In genomic region chr17:41738077-41738800, GRCh38 we compare ENCODE assay signal across 8 cellular contexts. TPM values are rescaled to one million over a fixed set of nuclear protein-coding genes. Genes with fewer than 3 reads are reported as not detected.
DNase-seq lines count a peak whose midpoint lies in the region; ATAC-seq and TF ChIP-seq lines count a peak whose summit lies in the region.

No MANE protein-coding gene starts in this region.

- H3K4me1 ChIP-seq in colonic mucosa (peaks cover 11% of the 10 kb centered on the region), liver (ENCODE audit: control insufficient read depth in 4 of 4, insufficient read depth in 4 of 4, low read length in 3 of 4) (peaks cover 4 to 16% (median 9%) of the 10 kb centered on the region in 4 donors)

- 32% methylated on average over 10 of the region's 10 CpGs for WGBS in liver

- H3K36me3 ChIP-seq in colonic mucosa (no peaks in the 10 kb centered on the region), liver (ENCODE audit: control insufficient read depth in 4 of 4, insufficient read depth in 3 of 4, low read depth in 1 of 4, low read length in 3 of 4) (no peaks in the 10 kb centered on the region)

- no peak overlapping the region for H3K27ac ChIP-seq in colonic mucosa
- H3K27ac ChIP-seq in liver (ENCODE audit: low read depth in 1 of 2, low read length in 2 of 2), result no peak overlapping the region

- ATAC-seq in HG03097 (IDR thresholded peaks at IDR 0.05; ENCODE audit: low FRiP score, unreplicated experiment) (peak; percentile 59), GM19395 (IDR thresholded peaks at IDR 0.05; ENCODE audit: unreplicated experiment) (no peak)

- TF ChIP-seq RAD21 in liver (IDR thresholded peaks at IDR 0.05), result peak; percentile 98 to 99

- H3K9me3 ChIP-seq in colonic mucosa (no peaks in the 10 kb centered on the region), liver (ENCODE audit: control insufficient read depth in 4 of 4, low read length in 3 of 4) (no peaks in the 10 kb centered on the region)

- DNase-seq in DMS153 (lab: John Stamatoyannopoulos, UW) (peak; percentile 59), NCI-H526 (lab: John Stamatoyannopoulos, UW) (peak; percentile 59 to 90), colonic mucosa (peak; percentile 82)
- peak; percentile 88 for DNase-seq in activated CD4-positive, alpha-beta T cell treated with anti-CD3 and anti-CD28 coated beads for 48 hours
- peak; percentile 74 for DNase-seq in stimulated activated CD4-positive, alpha-beta T cell treated with anti-CD3 and anti-CD28 coated beads, Interleukin-4, amount 100 ng/mL, for 4 hours

- H3K4me3 ChIP-seq in colonic mucosa (no peak overlapping the region), liver (ENCODE audit: low read depth in 1 of 3, low read length in 3 of 3) (no peak overlapping the region)

- peak overlapping the region in 1 of 2 donors; percentile 4 for H3K9ac ChIP-seq in colonic mucosa (ENCODE audit: low read depth in 2 of 2, low read length in 2 of 2)
- no peak overlapping the region for H3K9ac ChIP-seq in liver (ENCODE audit: low read depth in 1 of 2, low read length in 2 of 2)

- intact Hi-C loops in colonic mucosa (cut with DNase I), result no loop called here

- H3K27me3 ChIP-seq in colonic mucosa (peaks cover 45% of the 10 kb centered on the region), liver (ENCODE audit: control insufficient read depth in 4 of 4, insufficient read depth in 4 of 4, low read length in 3 of 4) (peaks cover 0 to 5% (median 0%) of the 10 kb centered on the region in 4 donors)

- TF ChIP-seq CTCF in colonic mucosa (IDR thresholded peaks at IDR 0.05) (peak; percentile 96), liver (IDR thresholded peaks at IDR 0.05; ENCODE audit: low read depth, low read length, missing input control) (peak; percentile 97)

TF ChIP-seq in liver, 16 proteins besides CTCF, POLR2A, EP300 and RAD21:
- TF ChIP-seq ZBTB33 (IDR thresholded peaks at IDR 0.05) (no peak), MAX (IDR thresholded peaks at IDR 0.05) (peak; percentile 47), YY1 (IDR thresholded peaks at IDR 0.05) (peak; percentile 37), REST (IDR thresholded peaks at IDR 0.05) (no peak)
TF ChIP-seq in liver: peak in this region for 2.

RNA-seq across cellular contexts. Expression of gene HAP1, which starts 3.8 kb away (rescaled TPM):
- total RNA-seq in colonic mucosa (under 1 TPM; 0.10 to 0.53 TPM), liver (under 1 TPM; under 0.01 to 0.05 TPM)
- under 1 TPM; 0.02 to 0.04 TPM for polyA plus RNA-seq in liver

RNA-seq across cellular contexts. Expression of gene GAST, which starts 26.1 kb away (rescaled TPM):
- total RNA-seq in colonic mucosa, result not detected
- total RNA-seq in liver, result not detected
- polyA plus RNA-seq in liver, result not detected

RNA-seq across cellular contexts. Expression of gene JUP, which starts 48.3 kb away (rescaled TPM):
- total RNA-seq in colonic mucosa (100 to 1,000 TPM; 317 to 353 TPM), liver (10 to 100 TPM; 40.7 to 56.0 TPM)
- polyA plus RNA-seq in liver, result 10 to 100 TPM; 39.1 to 47.7 TPM

RNA-seq across cellular contexts. Expression of gene EIF1, which starts 49.6 kb away (rescaled TPM):
- total RNA-seq in colonic mucosa (100 to 1,000 TPM; 574 to 740 TPM), liver (10 to 100 TPM; 56.5 to 61.0 TPM)
- 100 to 1,000 TPM; 258 to 755 TPM for polyA plus RNA-seq in liver

Comparison
In these comparisons a context has a peak if more than half of its experiments do, and no peak if none do; other contexts are left out.
1. RNA of gene JUP, which starts 48.3 kb away (total RNA-seq): 317 to 353 TPM in colonic mucosa; 40.7 to 56.0 TPM in liver; every median in the first group is over 4 times any median in the second.
2. Peak in every context shown above with its lines, with median percentiles within 50 percentile points of each other: DNase-seq.